In the genomic region with DNA sequence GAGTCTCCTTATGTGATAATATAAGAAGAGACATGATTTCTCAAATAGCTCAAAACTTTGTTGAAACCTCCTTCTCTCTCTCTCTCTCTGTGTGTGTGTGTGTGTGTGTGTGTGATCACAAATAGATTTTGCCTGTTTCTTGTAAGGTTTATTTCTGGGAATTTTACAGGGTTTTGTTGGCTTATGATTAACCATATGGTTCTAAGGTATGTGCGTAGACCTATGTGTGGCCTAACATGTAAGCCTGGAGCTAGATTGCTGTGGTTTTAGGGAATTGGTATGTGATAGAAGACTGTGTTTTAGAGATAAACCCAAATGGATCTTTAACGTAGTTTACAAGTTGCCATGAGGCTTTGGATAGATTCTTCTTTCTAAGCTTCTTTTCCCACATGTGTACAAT, we compare ENCODE assay signal across 24 cellular contexts.
DNase-seq lines count a peak whose midpoint lies in the region; ATAC-seq, FAIRE-seq and TF ChIP-seq lines count a peak whose summit lies in the region.
"Had no signal": no experiment of that assay in that cellular context is flagged by ENCODE, and none has a peak within 500 bp of the region (broad histone marks: within the 10 kb centered on the region; RNA-seq: fewer than 3 reads in every experiment).

No MANE protein-coding gene starts in this region.

- H3K9ac ChIP-seq in K562 (ENCODE audit: insufficient read depth in 1 of 2, low read depth in 2 of 2, low read length in 2 of 2) = no peak overlapping the region
- H3K9ac ChIP-seq: KMS-11 had no signal

- no peaks in the 10 kb centered on the region for H3K27me3 ChIP-seq in K562 (ENCODE audit: control insufficient read depth in 2 of 2, insufficient read depth in 2 of 2, low read length in 2 of 2)
- H3K27me3 ChIP-seq: BE2C, SJSA1 had no signal

- H3K27ac Mint-ChIP-seq in activated T-helper 17 cell treated with anti-CD3 and anti-CD28 coated beads, Interleukin-2, amount 50 U/mL, for 72 hours = no peak overlapping the region
- H3K27ac Mint-ChIP-seq in Calu3 (ENCODE audit: unreplicated experiment) = no peak overlapping the region
- H3K27ac Mint-ChIP-seq: CD14-positive monocyte; CD8-positive, alpha-beta memory T cell had no signal

- peaks cover 0 to 12% of the 10 kb centered on the region in 2 experiments for H3K4me1 ChIP-seq in K562 (replicated peaks in 1 of 2; ENCODE audit: control insufficient read depth in 2 of 2, insufficient read depth in 2 of 2, low read length in 2 of 2)
- H3K4me1 ChIP-seq: BE2C, SJSA1 had no signal

- H3K36me3 Mint-ChIP-seq in activated T-helper 17 cell treated with anti-CD3 and anti-CD28 coated beads, Interleukin-2, amount 50 U/mL, for 72 hours (ENCODE audit: low read depth) = no peaks in the 10 kb centered on the region
- H3K36me3 Mint-ChIP-seq in Calu3 (ENCODE audit: insufficient read depth, unreplicated experiment) = no peaks in the 10 kb centered on the region

- H3K4me2 ChIP-seq in K562 (ENCODE audit: insufficient read depth, low read length) = no peak overlapping the region
- H3K4me2 ChIP-seq: KMS-11 had no signal

- no peak overlapping the region for H3K4me3 ChIP-seq in K562
- H3K4me3 ChIP-seq: GM12878, SJSA1 had no signal

- no peak for TF ChIP-seq RAD21 in K562 (CRISPR knock-in tag; conservative IDR thresholded peaks at IDR 0.05 in 1 of 2, IDR thresholded peaks at IDR 0.05 in 1 of 2)

- peak overlapping the region; percentile 20 for H2AFZ ChIP-seq in K562 (ENCODE audit: low read depth, low read length)

- no peaks in the 10 kb centered on the region for H4K20me1 ChIP-seq in K562 (replicated peaks; ENCODE audit: control insufficient read depth, insufficient read depth, low read length)

- POLR2A ChIA-PET in K562 (lab: Yijun Ruan, JAX) = interaction anchor here (1.4 to 3.3 kb wide), 2 partner anchors 10 to 11 kb away, joined by 5 to 18 read pairs; no protein-coding TSS in a partner anchor

- peaks cover 8% of the 10 kb centered on the region for H3K9me3 Mint-ChIP-seq in activated T-helper 17 cell treated with anti-CD3 and anti-CD28 coated beads, Interleukin-2, amount 50 U/mL, for 72 hours
- peaks cover 4% of the 10 kb centered on the region for H3K9me3 Mint-ChIP-seq in Calu3 (ENCODE audit: low read depth, unreplicated experiment)

- DNase-seq in D721Med (ENCODE audit: insufficient read length, low spot score) = no peak
- no peak for DNase-seq in K562 (ENCODE audit: extremely low read depth in 1 of 4, low spot score in 3 of 4)
- DNase-seq in left kidney (ENCODE audit: low read depth, low spot score) = peak; percentile 52
- peak; percentile 66 for DNase-seq in renal cortical epithelial cell (ENCODE audit: low read depth)
- DNase-seq in DMS53 (lab: John Stamatoyannopoulos, UW) = no peak
- no peak for DNase-seq in Calu3
- DNase-seq: 8988T; ACHN; BE2C; CD8-positive, alpha-beta memory T cell; IMR-90; NCI-H1048; NCI-H2081 treated with DMSO at 0.1 percent for 48 hours; NCI-H345; NCI-H774; NK-92 treated with Interleukin-12 subunit alpha and Interleukin-12 subunit beta, amount 100 ng/mL, for 24 hours; PC-3; Right ventricle myocardium superior had no signal

- intact Hi-C loops in K562 (cut with micrococcal nuclease) = no loop called here
- intact Hi-C loops in Calu3 (cut with micrococcal nuclease; ENCODE audit: unreplicated experiment) = no loop called here

- H3K9me3 ChIP-seq in K562 (replicated peaks; ENCODE audit: control insufficient read depth, insufficient read depth, low read depth, low read length) = no peaks in the 10 kb centered on the region
- H3K9me3 ChIP-seq: BE2C, SJSA1 had no signal

- no peaks in the 10 kb centered on the region for H3K9me1 ChIP-seq in K562 (ENCODE audit: control insufficient read depth, insufficient read depth, low read length)

- peak; percentile 21 for FAIRE-seq in D721Med (lab: Jason Lieb, UNC)
- no peak for FAIRE-seq in K562 (lab: Jason Lieb, UNC)
- FAIRE-seq: GM12878 had no signal

- BruUV-seq in K562 (replicated peaks; lab: Mats Ljungman, UMichigan) = no TSS peak
- BruUV-seq in Calu3 (replicated peaks; lab: Mats Ljungman, UMichigan) = no TSS peak

- no peaks in the 10 kb centered on the region for H3K79me2 ChIP-seq in K562 (ENCODE audit: control insufficient read depth, insufficient read depth, low read length)

- H3K4me3 Mint-ChIP-seq in activated T-helper 17 cell treated with anti-CD3 and anti-CD28 coated beads, Interleukin-2, amount 50 U/mL, for 72 hours = no peak overlapping the region
- H3K4me3 Mint-ChIP-seq in Calu3 (ENCODE audit: low read depth, unreplicated experiment) = no peak overlapping the region
- H3K4me3 Mint-ChIP-seq: CD14-positive monocyte; CD8-positive, alpha-beta memory T cell had no signal

- no peak for TF ChIP-seq EP300 in K562 (IDR thresholded peaks at IDR 0.05; ENCODE audit: low read length)

- peaks cover 44% of the 10 kb centered on the region for H3K27me3 Mint-ChIP-seq in activated T-helper 17 cell treated with anti-CD3 and anti-CD28 coated beads, Interleukin-2, amount 50 U/mL, for 72 hours
- H3K27me3 Mint-ChIP-seq in Calu3 (ENCODE audit: unreplicated experiment) = no peaks in the 10 kb centered on the region

- H3K4me1 Mint-ChIP-seq in activated T-helper 17 cell treated with anti-CD3 and anti-CD28 coated beads, Interleukin-2, amount 50 U/mL, for 72 hours = no peaks in the 10 kb centered on the region
- H3K4me1 Mint-ChIP-seq in Calu3 (ENCODE audit: low read depth, unreplicated experiment) = peaks cover 14% of the 10 kb centered on the region
- H3K4me1 Mint-ChIP-seq: CD14-positive monocyte; CD8-positive, alpha-beta memory T cell had no signal

- no peak for ATAC-seq in K562
- no peak for ATAC-seq in activated T-helper 17 cell treated with anti-CD3 and anti-CD28 coated beads, Interleukin-2, amount 50 U/mL, for 72 hours (replicated peaks)
- ATAC-seq: GM12878, HCT116, PC-3 had no signal

- 16% methylated on average over 2 of the region's 2 CpGs for WGBS in K562 (ENCODE audit: insufficient coverage, low coverage, missing lambda C conversion rate)

- no peak for TF ChIP-seq POLR2A in K562 (conservative IDR thresholded peaks at IDR 0.05)

- CTCF ChIA-PET in K562 (lab: Yijun Ruan, JAX; ENCODE audit: low intra/inter-chr PET ratio) (no interaction called here), Calu3 (lab: Charles Lee) (interaction anchor here (0.8 to 1.2 kb wide), 2 partner anchors 115 to 144 kb away, joined by 3 to 4 read pairs; no protein-coding TSS in a partner anchor)

- no peaks in the 10 kb centered on the region for H3K36me3 ChIP-seq in K562 (ENCODE audit: control insufficient read depth, insufficient read depth, low read length)
- H3K36me3 ChIP-seq: BE2C, SJSA1 had no signal

- in situ Hi-C loops in K562 (cut with MboI) = no loop called here

- TF ChIP-seq CTCF in D721Med (IDR thresholded peaks at IDR 0.05; ENCODE audit: insufficient read depth, missing control alignments) = no peak
- TF ChIP-seq CTCF in K562 (IDR thresholded peaks at IDR 0.05 in 2 of 3, conservative IDR thresholded peaks at IDR 0.05 in 1 of 3; ENCODE audit: insufficient read depth in 2 of 3, low read depth in 1 of 3, low read length in 3 of 3) = no peak
- no peak for TF ChIP-seq CTCF in Calu3 (IDR thresholded peaks at IDR 0.05; ENCODE audit: unreplicated experiment)

- H3K27ac ChIP-seq in K562 (ENCODE audit: extremely low read depth, low read depth, low read length) = no peak overlapping the region
- H3K27ac ChIP-seq: KMS-11, SJSA1 had no signal

TF ChIP-seq in K562, 482 proteins besides CTCF, POLR2A, EP300 and RAD21:
- peak; percentile 41; the same call in 1 of the 2 replicates for TF ChIP-seq CBFA2T3 (IDR thresholded peaks at IDR 0.05)
- TF ChIP-seq, protein P1, sequence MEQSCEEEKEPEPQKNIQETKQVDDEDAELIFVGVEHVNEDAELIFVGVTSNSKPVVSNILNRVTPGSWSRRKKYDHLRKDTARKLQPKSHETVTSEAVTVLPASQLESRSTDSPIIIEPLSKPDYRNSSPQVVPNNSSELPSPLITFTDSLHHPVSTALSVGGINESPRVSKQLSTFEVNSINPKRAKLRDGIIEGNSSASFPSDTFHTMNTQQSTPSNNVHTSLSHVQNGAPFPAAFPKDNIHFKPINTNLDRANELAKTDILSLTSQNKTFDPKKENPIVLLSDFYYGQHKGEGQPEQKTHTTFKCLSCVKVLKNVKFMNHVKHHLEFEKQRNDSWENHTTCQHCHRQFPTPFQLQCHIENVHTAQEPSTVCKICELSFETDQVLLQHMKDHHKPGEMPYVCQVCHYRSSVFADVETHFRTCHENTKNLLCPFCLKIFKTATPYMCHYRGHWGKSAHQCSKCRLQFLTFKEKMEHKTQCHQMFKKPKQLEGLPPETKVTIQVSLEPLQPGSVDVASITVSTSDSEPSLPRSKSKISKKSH (CRISPR knock-in tag; IDR thresholded peaks at IDR 0.05) = no peak

Comparison
In these comparisons a context has a peak if more than half of its experiments do, and no peak if none do; other contexts are left out.
1. DNase-seq: peak in left kidney (single experiment) and renal cortical epithelial cell (single experiment); none in D721Med (single experiment), K562 (0 of 4), DMS53 (single experiment) and Calu3 (single experiment).